In the genomic region with DNA sequence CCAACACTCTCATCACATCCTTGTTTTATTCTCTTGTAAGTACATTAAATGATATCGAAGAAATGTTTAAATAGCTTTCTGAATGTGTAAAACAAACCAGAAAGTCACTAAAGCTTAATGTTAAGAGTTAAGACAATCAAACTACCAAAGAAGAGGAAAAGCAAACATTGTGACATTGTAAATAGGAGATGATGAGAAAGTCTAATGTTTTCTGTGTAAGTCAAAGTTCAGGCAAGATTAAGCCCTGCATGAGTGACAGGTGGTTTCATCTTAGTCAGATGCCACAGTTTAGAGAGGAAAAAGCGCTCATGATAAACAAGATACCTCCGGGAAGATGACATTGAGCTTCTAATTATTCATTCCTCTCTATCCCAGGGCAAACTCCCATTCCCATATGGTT, we compare ENCODE assay signal across 1 cellular context.
TF ChIP-seq lines count a peak whose summit lies in the region.

No MANE protein-coding gene starts in this region.

TF ChIP-seq in HepG2, 621 proteins besides CTCF, POLR2A, EP300 and RAD21 (continued from another document and continues in another):
- TF ChIP-seq, protein P1, sequence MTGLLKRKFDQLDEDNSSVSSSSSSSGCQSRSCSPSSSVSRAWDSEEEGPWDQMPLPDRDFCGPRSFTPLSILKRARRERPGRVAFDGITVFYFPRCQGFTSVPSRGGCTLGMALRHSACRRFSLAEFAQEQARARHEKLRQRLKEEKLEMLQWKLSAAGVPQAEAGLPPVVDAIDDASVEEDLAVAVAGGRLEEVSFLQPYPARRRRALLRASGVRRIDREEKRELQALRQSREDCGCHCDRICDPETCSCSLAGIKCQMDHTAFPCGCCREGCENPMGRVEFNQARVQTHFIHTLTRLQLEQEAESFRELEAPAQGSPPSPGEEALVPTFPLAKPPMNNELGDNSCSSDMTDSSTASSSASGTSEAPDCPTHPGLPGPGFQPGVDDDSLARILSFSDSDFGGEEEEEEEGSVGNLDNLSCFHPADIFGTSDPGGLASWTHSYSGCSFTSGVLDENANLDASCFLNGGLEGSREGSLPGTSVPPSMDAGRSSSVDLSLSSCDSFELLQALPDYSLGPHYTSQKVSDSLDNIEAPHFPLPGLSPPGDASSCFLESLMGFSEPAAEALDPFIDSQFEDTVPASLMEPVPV (CRISPR knock-in tag; IDR thresholded peaks at IDR 0.05): no peak
- TF ChIP-seq ZNF768 (CRISPR knock-in tag; IDR thresholded peaks at IDR 0.05) (no peak), MED1 (CRISPR knock-in tag; IDR thresholded peaks at IDR 0.05) (peak; percentile 66), SMYD3 (CRISPR knock-in tag; IDR thresholded peaks at IDR 0.05) (no peak), FOXP1 (IDR thresholded peaks at IDR 0.05) (no peak), FOXP1 (CRISPR knock-in tag; IDR thresholded peaks at IDR 0.05) (peak; percentile 62), MBNL3 (CRISPR knock-in tag; conservative IDR thresholded peaks at IDR 0.05) (no peak), NCOA2 (CRISPR knock-in tag; IDR thresholded peaks at IDR 0.05) (peak; percentile 54; the same call in 1 of the 2 replicates), FOXK1 (CRISPR knock-in tag; IDR thresholded peaks at IDR 0.05; ENCODE audit: borderline replicate concordance, low read depth) (no peak), THAP11 (CRISPR knock-in tag; IDR thresholded peaks at IDR 0.05) (peak; percentile 39; the same call in 1 of the 2 replicates), SRSF4 (IDR thresholded peaks at IDR 0.05; ENCODE audit: low read depth, low read length, poor library complexity, severe bottlenecking) (no peak), MLLT10 (CRISPR knock-in tag; IDR thresholded peaks at IDR 0.05) (no peak), SMC3 (IDR thresholded peaks at IDR 0.05; ENCODE audit: low read length) (no peak), BCL6 (CRISPR knock-in tag; IDR thresholded peaks at IDR 0.05) (0 out of 2 replicates have a peak, but pooled peaks have one; percentile 21), ZNF34 (CRISPR knock-in tag; IDR thresholded peaks at IDR 0.05; ENCODE audit: borderline replicate concordance) (no peak), TRIM24 (CRISPR knock-in tag; IDR thresholded peaks at IDR 0.05) (no peak), KLF12 (CRISPR knock-in tag; IDR thresholded peaks at IDR 0.05; ENCODE audit: borderline replicate concordance) (no peak), SP140L (CRISPR knock-in tag; IDR thresholded peaks at IDR 0.05; ENCODE audit: borderline replicate concordance) (no peak), SOX13 (IDR thresholded peaks at IDR 0.05) (no peak), SOX13 (CRISPR knock-in tag; conservative IDR thresholded peaks at IDR 0.05 in 1 of 2, IDR thresholded peaks at IDR 0.05 in 1 of 2) (peak in 1 of 2 experiments; percentile 60; a peak in 2 of 4 replicates), PRMT3 (CRISPR knock-in tag; IDR thresholded peaks at IDR 0.05; ENCODE audit: borderline replicate concordance, low read depth) (no peak), FOXA1 (IDR thresholded peaks at IDR 0.05) (no peak), FOXA1 (CRISPR knock-in tag; IDR thresholded peaks at IDR 0.05) (peak; percentile 65), CEBPG (CRISPR knock-in tag; IDR thresholded peaks at IDR 0.05) (0 out of 2 replicates have a peak, but pooled peaks have one; percentile 8), SRF (IDR thresholded peaks at IDR 0.05; ENCODE audit: low read depth, low read length) (no peak), FOXJ3 (CRISPR knock-in tag; IDR thresholded peaks at IDR 0.05; ENCODE audit: borderline replicate concordance) (peak; percentile 27; the same call in 1 of the 2 replicates), HNF4A (CRISPR knock-in tag; IDR thresholded peaks at IDR 0.05) (peak; percentile 67), SP1 (IDR thresholded peaks at IDR 0.05) (no peak), SP1 (CRISPR knock-in tag; IDR thresholded peaks at IDR 0.05) (no peak), YEATS2 (CRISPR knock-in tag; IDR thresholded peaks at IDR 0.05; ENCODE audit: borderline replicate concordance) (peak; percentile 25; the same call in 1 of the 2 replicates), SOX6 (IDR thresholded peaks at IDR 0.05) (no peak), SOX6 (CRISPR knock-in tag; IDR thresholded peaks at IDR 0.05) (peak; percentile 65), TCF7 (IDR thresholded peaks at IDR 0.05; ENCODE audit: low read depth) (no peak), ZNF282 (IDR thresholded peaks at IDR 0.05; ENCODE audit: partially characterized antibody) (no peak), CCDC6 (CRISPR knock-in tag; IDR thresholded peaks at IDR 0.05) (no peak), SAP130 (CRISPR knock-in tag; IDR thresholded peaks at IDR 0.05; ENCODE audit: low read depth) (peak; percentile 52), POGZ (CRISPR knock-in tag; IDR thresholded peaks at IDR 0.05) (no peak)
- TF ChIP-seq, protein P2, sequence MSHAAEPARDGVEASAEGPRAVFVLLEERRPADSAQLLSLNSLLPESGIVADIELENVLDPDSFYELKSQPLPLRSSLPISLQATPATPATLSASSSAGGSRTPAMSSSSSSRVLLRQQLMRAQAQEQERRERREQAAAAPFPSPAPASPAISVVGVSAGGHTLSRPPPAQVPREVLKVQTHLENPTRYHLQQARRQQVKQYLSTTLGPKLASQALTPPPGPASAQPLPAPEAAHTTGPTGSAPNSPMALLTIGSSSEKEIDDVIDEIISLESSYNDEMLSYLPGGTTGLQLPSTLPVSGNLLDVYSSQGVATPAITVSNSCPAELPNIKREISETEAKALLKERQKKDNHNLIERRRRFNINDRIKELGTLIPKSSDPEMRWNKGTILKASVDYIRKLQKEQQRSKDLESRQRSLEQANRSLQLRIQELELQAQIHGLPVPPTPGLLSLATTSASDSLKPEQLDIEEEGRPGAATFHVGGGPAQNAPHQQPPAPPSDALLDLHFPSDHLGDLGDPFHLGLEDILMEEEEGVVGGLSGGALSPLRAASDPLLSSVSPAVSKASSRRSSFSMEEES (CRISPR knock-in tag; IDR thresholded peaks at IDR 0.05): 0 out of 2 replicates have a peak, but pooled peaks have one; percentile 58
- TF ChIP-seq, protein P3, sequence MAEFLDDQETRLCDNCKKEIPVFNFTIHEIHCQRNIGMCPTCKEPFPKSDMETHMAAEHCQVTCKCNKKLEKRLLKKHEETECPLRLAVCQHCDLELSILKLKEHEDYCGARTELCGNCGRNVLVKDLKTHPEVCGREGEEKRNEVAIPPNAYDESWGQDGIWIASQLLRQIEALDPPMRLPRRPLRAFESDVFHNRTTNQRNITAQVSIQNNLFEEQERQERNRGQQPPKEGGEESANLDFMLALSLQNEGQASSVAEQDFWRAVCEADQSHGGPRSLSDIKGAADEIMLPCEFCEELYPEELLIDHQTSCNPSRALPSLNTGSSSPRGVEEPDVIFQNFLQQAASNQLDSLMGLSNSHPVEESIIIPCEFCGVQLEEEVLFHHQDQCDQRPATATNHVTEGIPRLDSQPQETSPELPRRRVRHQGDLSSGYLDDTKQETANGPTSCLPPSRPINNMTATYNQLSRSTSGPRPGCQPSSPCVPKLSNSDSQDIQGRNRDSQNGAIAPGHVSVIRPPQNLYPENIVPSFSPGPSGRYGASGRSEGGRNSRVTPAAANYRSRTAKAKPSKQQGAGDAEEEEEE (CRISPR knock-in tag; IDR thresholded peaks at IDR 0.05; ENCODE audit: borderline replicate concordance): no peak
- TF ChIP-seq, protein P4, sequence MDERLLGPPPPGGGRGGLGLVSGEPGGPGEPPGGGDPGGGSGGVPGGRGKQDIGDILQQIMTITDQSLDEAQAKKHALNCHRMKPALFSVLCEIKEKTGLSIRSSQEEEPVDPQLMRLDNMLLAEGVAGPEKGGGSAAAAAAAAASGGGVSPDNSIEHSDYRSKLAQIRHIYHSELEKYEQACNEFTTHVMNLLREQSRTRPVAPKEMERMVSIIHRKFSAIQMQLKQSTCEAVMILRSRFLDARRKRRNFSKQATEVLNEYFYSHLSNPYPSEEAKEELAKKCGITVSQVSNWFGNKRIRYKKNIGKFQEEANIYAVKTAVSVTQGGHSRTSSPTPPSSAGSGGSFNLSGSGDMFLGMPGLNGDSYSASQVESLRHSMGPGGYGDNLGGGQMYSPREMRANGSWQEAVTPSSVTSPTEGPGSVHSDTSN (CRISPR knock-in tag; IDR thresholded peaks at IDR 0.05): 0 out of 2 replicates have a peak, but pooled peaks have one; percentile 29
- TF ChIP-seq, protein P5, sequence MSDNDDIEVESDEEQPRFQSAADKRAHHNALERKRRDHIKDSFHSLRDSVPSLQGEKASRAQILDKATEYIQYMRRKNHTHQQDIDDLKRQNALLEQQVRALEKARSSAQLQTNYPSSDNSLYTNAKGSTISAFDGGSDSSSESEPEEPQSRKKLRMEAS (IDR thresholded peaks at IDR 0.05): no peak
- TF ChIP-seq, protein P6, sequence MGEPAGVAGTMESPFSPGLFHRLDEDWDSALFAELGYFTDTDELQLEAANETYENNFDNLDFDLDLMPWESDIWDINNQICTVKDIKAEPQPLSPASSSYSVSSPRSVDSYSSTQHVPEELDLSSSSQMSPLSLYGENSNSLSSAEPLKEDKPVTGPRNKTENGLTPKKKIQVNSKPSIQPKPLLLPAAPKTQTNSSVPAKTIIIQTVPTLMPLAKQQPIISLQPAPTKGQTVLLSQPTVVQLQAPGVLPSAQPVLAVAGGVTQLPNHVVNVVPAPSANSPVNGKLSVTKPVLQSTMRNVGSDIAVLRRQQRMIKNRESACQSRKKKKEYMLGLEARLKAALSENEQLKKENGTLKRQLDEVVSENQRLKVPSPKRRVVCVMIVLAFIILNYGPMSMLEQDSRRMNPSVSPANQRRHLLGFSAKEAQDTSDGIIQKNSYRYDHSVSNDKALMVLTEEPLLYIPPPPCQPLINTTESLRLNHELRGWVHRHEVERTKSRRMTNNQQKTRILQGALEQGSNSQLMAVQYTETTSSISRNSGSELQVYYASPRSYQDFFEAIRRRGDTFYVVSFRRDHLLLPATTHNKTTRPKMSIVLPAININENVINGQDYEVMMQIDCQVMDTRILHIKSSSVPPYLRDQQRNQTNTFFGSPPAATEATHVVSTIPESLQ (CRISPR knock-in tag; conservative IDR thresholded peaks at IDR 0.05): no peak
- TF ChIP-seq, protein P7, sequence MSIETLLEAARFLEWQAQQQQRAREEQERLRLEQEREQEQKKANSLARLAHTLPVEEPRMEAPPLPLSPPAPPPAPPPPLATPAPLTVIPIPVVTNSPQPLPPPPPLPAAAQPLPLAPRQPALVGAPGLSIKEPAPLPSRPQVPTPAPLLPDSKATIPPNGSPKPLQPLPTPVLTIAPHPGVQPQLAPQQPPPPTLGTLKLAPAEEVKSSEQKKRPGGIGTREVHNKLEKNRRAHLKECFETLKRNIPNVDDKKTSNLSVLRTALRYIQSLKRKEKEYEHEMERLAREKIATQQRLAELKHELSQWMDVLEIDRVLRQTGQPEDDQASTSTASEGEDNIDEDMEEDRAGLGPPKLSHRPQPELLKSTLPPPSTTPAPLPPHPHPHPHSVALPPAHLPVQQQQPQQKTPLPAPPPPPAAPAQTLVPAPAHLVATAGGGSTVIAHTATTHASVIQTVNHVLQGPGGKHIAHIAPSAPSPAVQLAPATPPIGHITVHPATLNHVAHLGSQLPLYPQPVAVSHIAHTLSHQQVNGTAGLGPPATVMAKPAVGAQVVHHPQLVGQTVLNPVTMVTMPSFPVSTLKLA (IDR thresholded peaks at IDR 0.05): no peak
- TF ChIP-seq, protein P8, sequence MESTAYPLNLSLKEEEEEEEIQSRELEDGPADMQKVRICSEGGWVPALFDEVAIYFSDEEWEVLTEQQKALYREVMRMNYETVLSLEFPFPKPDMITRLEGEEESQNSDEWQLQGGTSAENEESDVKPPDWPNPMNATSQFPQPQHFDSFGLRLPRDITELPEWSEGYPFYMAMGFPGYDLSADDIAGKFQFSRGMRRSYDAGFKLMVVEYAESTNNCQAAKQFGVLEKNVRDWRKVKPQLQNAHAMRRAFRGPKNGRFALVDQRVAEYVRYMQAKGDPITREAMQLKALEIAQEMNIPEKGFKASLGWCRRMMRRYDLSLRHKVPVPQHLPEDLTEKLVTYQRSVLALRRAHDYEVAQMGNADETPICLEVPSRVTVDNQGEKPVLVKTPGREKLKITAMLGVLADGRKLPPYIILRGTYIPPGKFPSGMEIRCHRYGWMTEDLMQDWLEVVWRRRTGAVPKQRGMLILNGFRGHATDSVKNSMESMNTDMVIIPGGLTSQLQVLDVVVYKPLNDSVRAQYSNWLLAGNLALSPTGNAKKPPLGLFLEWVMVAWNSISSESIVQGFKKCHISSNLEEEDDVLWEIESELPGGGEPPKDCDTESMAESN (CRISPR knock-in tag; conservative IDR thresholded peaks at IDR 0.05): no peak
- TF ChIP-seq, protein P9, sequence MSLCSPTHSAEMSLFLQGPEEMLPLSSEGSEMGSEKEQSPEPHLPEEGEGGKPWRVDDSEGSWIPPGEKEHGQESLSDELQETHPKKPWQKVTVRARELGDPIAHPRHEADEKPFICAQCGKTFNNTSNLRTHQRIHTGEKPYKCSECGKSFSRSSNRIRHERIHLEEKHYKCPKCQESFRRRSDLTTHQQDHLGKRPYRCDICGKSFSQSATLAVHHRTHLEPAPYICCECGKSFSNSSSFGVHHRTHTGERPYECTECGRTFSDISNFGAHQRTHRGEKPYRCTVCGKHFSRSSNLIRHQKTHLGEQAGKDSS (CRISPR knock-in tag; IDR thresholded peaks at IDR 0.05; ENCODE audit: borderline replicate concordance, low read depth): no peak
- TF ChIP-seq, protein P10, sequence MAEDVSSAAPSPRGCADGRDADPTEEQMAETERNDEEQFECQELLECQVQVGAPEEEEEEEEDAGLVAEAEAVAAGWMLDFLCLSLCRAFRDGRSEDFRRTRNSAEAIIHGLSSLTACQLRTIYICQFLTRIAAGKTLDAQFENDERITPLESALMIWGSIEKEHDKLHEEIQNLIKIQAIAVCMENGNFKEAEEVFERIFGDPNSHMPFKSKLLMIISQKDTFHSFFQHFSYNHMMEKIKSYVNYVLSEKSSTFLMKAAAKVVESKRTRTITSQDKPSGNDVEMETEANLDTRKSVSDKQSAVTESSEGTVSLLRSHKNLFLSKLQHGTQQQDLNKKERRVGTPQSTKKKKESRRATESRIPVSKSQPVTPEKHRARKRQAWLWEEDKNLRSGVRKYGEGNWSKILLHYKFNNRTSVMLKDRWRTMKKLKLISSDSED (CRISPR knock-in tag; IDR thresholded peaks at IDR 0.05): no peak
- TF ChIP-seq, protein P11, sequence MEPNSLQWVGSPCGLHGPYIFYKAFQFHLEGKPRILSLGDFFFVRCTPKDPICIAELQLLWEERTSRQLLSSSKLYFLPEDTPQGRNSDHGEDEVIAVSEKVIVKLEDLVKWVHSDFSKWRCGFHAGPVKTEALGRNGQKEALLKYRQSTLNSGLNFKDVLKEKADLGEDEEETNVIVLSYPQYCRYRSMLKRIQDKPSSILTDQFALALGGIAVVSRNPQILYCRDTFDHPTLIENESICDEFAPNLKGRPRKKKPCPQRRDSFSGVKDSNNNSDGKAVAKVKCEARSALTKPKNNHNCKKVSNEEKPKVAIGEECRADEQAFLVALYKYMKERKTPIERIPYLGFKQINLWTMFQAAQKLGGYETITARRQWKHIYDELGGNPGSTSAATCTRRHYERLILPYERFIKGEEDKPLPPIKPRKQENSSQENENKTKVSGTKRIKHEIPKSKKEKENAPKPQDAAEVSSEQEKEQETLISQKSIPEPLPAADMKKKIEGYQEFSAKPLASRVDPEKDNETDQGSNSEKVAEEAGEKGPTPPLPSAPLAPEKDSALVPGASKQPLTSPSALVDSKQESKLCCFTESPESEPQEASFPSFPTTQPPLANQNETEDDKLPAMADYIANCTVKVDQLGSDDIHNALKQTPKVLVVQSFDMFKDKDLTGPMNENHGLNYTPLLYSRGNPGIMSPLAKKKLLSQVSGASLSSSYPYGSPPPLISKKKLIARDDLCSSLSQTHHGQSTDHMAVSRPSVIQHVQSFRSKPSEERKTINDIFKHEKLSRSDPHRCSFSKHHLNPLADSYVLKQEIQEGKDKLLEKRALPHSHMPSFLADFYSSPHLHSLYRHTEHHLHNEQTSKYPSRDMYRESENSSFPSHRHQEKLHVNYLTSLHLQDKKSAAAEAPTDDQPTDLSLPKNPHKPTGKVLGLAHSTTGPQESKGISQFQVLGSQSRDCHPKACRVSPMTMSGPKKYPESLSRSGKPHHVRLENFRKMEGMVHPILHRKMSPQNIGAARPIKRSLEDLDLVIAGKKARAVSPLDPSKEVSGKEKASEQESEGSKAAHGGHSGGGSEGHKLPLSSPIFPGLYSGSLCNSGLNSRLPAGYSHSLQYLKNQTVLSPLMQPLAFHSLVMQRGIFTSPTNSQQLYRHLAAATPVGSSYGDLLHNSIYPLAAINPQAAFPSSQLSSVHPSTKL (CRISPR knock-in tag; IDR thresholded peaks at IDR 0.05): peak; percentile 68
